In the genomic region with DNA sequence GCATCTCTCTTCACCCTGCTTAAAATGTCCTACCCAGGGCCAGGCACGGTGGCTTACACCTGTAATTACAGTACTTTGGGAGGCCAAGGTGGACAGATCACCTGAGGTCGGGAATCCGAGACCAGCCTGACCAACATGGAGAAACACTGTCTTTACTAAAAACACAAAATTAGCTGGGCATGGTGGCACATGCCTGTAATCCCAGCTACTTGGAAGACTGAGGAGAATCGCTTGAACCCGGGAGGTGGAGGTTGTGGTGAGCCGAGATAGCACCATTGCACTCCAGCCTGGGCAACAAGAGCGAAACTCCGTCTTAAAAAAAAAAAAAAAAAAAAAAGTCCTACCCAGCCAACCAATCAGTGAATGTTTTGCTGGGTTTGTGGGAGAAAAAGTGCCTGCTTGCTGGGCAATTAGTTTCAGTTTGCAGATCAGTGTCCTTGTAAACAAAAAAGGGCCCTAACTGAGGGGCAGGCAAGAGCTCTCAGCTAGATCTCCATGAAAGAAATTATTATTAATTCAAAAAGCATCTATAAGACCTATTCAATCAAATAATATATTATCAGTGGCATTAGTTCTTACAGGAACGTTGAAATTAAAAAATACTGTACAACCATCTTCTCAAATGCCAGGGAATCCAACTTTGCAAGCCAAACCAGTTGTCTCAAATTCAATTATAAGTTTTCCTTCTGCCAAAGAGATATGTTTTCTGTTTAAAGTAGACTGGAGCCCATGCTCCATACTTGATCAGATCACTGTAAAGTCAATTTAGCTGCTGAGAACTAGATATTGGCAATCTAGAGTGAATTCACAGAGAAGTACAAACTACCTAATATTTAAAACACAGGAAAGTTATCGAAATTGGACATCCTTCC, we compare ENCODE assay signal across 8 cellular contexts. TPM values are rescaled to one million over a fixed set of nuclear protein-coding genes. Genes with fewer than 3 reads are reported as not detected.
DNase-seq lines count a peak whose midpoint lies in the region; ATAC-seq, FAIRE-seq and TF ChIP-seq lines count a peak whose summit lies in the region.

No MANE protein-coding gene starts in this region.

- H3K27me3 ChIP-seq in CD8-positive, alpha-beta memory T cell (ENCODE audit: insufficient read depth, low read length, poor library complexity, severe bottlenecking): no peaks in the 10 kb centered on the region

- no peaks in the 10 kb centered on the region for H3K9me3 ChIP-seq in CD8-positive, alpha-beta memory T cell (ENCODE audit: low read length)

- intact Hi-C loops in head of caudate nucleus (cut with DNase I): loop anchor here (5.0 kb wide), 1 partner anchor 88 kb away; no protein-coding TSS in a partner anchor

- no peaks in the 10 kb centered on the region for H3K27me3 Mint-ChIP-seq in CD8-positive, alpha-beta memory T cell
- no peaks in the 10 kb centered on the region for H3K27me3 Mint-ChIP-seq in activated T-cell treated with anti-CD3 and anti-CD28 coated beads, Interleukin-2, amount 50 U/mL, for 4 hours (ENCODE audit: low read depth)

- TF ChIP-seq CTCF in LNCaP clone FGC (IDR thresholded peaks at IDR 0.05; ENCODE audit: control insufficient read depth, extremely low read depth, insufficient read depth): no peak

- no peaks in the 10 kb centered on the region for H3K36me3 ChIP-seq in CD8-positive, alpha-beta memory T cell (ENCODE audit: insufficient read depth, low read length)

- peaks cover 0 to 5% (median 0%) of the 10 kb centered on the region in 3 donors for H3K36me3 Mint-ChIP-seq in CD8-positive, alpha-beta memory T cell
- H3K36me3 Mint-ChIP-seq in activated T-cell treated with anti-CD3 and anti-CD28 coated beads, Interleukin-2, amount 50 U/mL, for 4 hours (ENCODE audit: insufficient read depth): peaks cover 1% of the 10 kb centered on the region
- H3K36me3 Mint-ChIP-seq in stimulated activated effector memory CD8-positive, alpha-beta T cell treated with anti-CD3 and anti-CD28 coated beads, Interleukin-12 subunit alpha, Interleukin-12 subunit beta, amount 100 ng/mL, for 72 hours: peaks cover 7% of the 10 kb centered on the region

- ATAC-seq in activated T-cell treated with anti-CD3 and anti-CD28 coated beads, Interleukin-2, amount 50 U/mL, for 4 hours: no peak
- ATAC-seq in stimulated activated effector memory CD8-positive, alpha-beta T cell treated with anti-CD3 and anti-CD28 coated beads, Interleukin-12 subunit alpha, Interleukin-12 subunit beta, amount 100 ng/mL, for 72 hours: no peak
- ATAC-seq in HG02623 (IDR thresholded peaks at IDR 0.05; ENCODE audit: unreplicated experiment): no peak

- FAIRE-seq in HTR-8/SVneo (lab: Jason Lieb, UNC): no peak

- H3K27ac ChIP-seq in CD8-positive, alpha-beta memory T cell (ENCODE audit: low read depth, low read length): peak overlapping the region; percentile 11

- no peaks in the 10 kb centered on the region for H3K9me3 Mint-ChIP-seq in CD8-positive, alpha-beta memory T cell
- H3K9me3 Mint-ChIP-seq in activated T-cell treated with anti-CD3 and anti-CD28 coated beads, Interleukin-2, amount 50 U/mL, for 4 hours: no peaks in the 10 kb centered on the region
- no peaks in the 10 kb centered on the region for H3K9me3 Mint-ChIP-seq in stimulated activated effector memory CD8-positive, alpha-beta T cell treated with anti-CD3 and anti-CD28 coated beads, Interleukin-12 subunit alpha, Interleukin-12 subunit beta, amount 100 ng/mL, for 72 hours

- H3K4me1 ChIP-seq in CD8-positive, alpha-beta memory T cell (ENCODE audit: insufficient read depth, low read length): peaks cover 38% of the 10 kb centered on the region

- CTCF ChIA-PET in CD8-positive, alpha-beta memory T cell (lab: Charles Lee): interaction anchor here (1.0 kb wide), 1 partner anchor 9 kb away, joined by 3 read pairs; no protein-coding TSS in a partner anchor

- H3K27ac Mint-ChIP-seq in CD8-positive, alpha-beta memory T cell: peak overlapping the region; percentile 75 to 96 (median 82)
- H3K27ac Mint-ChIP-seq in stimulated activated effector memory CD8-positive, alpha-beta T cell treated with anti-CD3 and anti-CD28 coated beads, Interleukin-12 subunit alpha, Interleukin-12 subunit beta, amount 100 ng/mL, for 72 hours: peak overlapping the region; percentile 40

- peaks cover 33 to 66% (median 48%) of the 10 kb centered on the region in 3 donors for H3K4me1 Mint-ChIP-seq in CD8-positive, alpha-beta memory T cell
- peaks cover 52% of the 10 kb centered on the region for H3K4me1 Mint-ChIP-seq in activated T-cell treated with anti-CD3 and anti-CD28 coated beads, Interleukin-2, amount 50 U/mL, for 4 hours (ENCODE audit: low read depth)
- peaks cover 30% of the 10 kb centered on the region for H3K4me1 Mint-ChIP-seq in stimulated activated effector memory CD8-positive, alpha-beta T cell treated with anti-CD3 and anti-CD28 coated beads, Interleukin-12 subunit alpha, Interleukin-12 subunit beta, amount 100 ng/mL, for 72 hours

- H3K4me3 ChIP-seq in CD8-positive, alpha-beta memory T cell (ENCODE audit: low read length): peak overlapping the region; percentile 57
- peak overlapping the region; percentile 35 for H3K4me3 ChIP-seq in LNCaP clone FGC (ENCODE audit: low read depth, low read length)

- peak in 3 of 5 donors; percentile 3 to 60 (median 37) for DNase-seq in CD8-positive, alpha-beta memory T cell
- DNase-seq in LNCaP clone FGC (ENCODE audit: low read depth) (no peak), head of caudate nucleus (peak in 22 of 42 donors; percentile 16 to 77 (median 44)), HTR-8/SVneo (ENCODE audit: insufficient read length, low spot score) (no peak), NCI-H187 treated with DMSO at 0.1 percent for 48 hours (lab: John Stamatoyannopoulos, UW) (no peak)
- no peak for DNase-seq in activated T-cell treated with anti-CD3 and anti-CD28 coated beads, Interleukin-2, amount 50 U/mL, for 4 hours
- peak in 1 of 2 donors; percentile 64 for DNase-seq in stimulated activated effector memory CD8-positive, alpha-beta T cell treated with anti-CD3 and anti-CD28 coated beads, Interleukin-12 subunit alpha, Interleukin-12 subunit beta, amount 100 ng/mL, for 72 hours (ENCODE audit: low spot score in 2 of 2)

- POLR2A ChIA-PET in CD8-positive, alpha-beta memory T cell (lab: Charles Lee): interaction anchor here (0.7 kb wide), 2 partner anchors 24 to 75 kb away, joined by 6 to 7 read pairs; no protein-coding TSS in a partner anchor

- H3K4me3 Mint-ChIP-seq in CD8-positive, alpha-beta memory T cell: peak overlapping the region; percentile 74 to 91 (median 85)
- H3K4me3 Mint-ChIP-seq in activated T-cell treated with anti-CD3 and anti-CD28 coated beads, Interleukin-2, amount 50 U/mL, for 4 hours: peak overlapping the region; percentile 68
- H3K4me3 Mint-ChIP-seq in stimulated activated effector memory CD8-positive, alpha-beta T cell treated with anti-CD3 and anti-CD28 coated beads, Interleukin-12 subunit alpha, Interleukin-12 subunit beta, amount 100 ng/mL, for 72 hours: peak overlapping the region; percentile 92

RNA-seq across cellular contexts. Expression of a gene that starts 3.9 kb away (rescaled TPM):
- total RNA-seq in CD8-positive, alpha-beta memory T cell: 1 to 10 TPM; 6.9 to 7.0 TPM
- 3.9 TPM for polyA plus RNA-seq in CD8-positive, alpha-beta memory T cell
- total RNA-seq in activated T-cell treated with anti-CD3 and anti-CD28 coated beads, Interleukin-2, amount 50 U/mL, for 4 hours: 1 to 10 TPM; 3.1 to 4.2 (median 3.4) TPM

Comparison
In these comparisons a context has a peak if more than half of its experiments do, and no peak if none do; other contexts are left out.
1. DNase-seq: peak in CD8-positive, alpha-beta memory T cell (3 of 5) and head of caudate nucleus (22 of 42); none in LNCaP clone FGC (single experiment), activated T-cell treated with anti-CD3 and anti-CD28 coated beads, Interleukin-2, amount 50 U/mL, for 4 hours (single experiment), HTR-8/SVneo (single experiment) and NCI-H187 treated with DMSO at 0.1 percent for 48 hours (single experiment).
2. Peak in every context shown above with its lines, with median percentiles within 50 percentile points of each other: H3K4me3 Mint-ChIP-seq.